ENCODE assay signal across 7 cellular contexts in the genomic region with DNA sequence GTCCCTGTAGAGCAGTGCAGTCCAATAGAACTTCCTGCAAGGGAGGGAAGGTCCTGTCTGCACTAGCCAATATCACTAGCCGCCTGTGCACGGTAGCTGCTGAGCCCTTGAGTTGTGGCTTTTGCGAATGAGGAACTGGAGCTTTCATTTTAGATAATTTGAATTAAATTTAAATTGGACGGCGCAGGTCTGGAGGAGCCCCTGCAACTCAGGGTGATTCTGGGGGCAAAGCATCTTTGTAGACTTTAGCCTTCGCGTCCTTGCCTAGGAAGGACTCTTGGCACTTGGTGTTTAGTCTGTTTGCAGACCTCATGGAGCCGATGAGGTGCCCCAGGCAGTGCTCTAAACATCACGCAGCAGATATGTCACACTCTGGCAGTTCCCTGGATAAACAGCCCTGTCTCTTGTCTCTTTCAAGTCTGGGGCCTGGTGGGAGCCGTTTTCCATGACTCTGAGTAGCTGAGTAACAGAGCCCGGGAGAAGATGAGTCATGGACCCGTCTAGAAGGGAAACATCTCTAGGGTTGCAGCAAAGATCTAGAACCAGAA.
DNase-seq lines count a peak whose midpoint lies in the region; ATAC-seq, FAIRE-seq and TF ChIP-seq lines count a peak whose summit lies in the region.

No MANE protein-coding gene starts in this region.

- WGBS in GM23248 (ENCODE audit: low coverage in 1 of 2, low lambda C conversion rate in 2 of 2, missing lambda C conversion rate in 2 of 2), 2 experiments = 48% methylated on average over 12 of the region's 12 CpGs

- H3K4me1 ChIP-seq in GM23248 (ENCODE audit: insufficient read depth) = peaks cover 21% of the 10 kb centered on the region

- FAIRE-seq in GM18507 (lab: Jason Lieb, UNC) = peak; percentile 85

- peaks cover 11% of the 10 kb centered on the region for H3F3A ChIP-seq in GM23248 (ENCODE audit: insufficient read depth)

- ATAC-seq in HG02571 (IDR thresholded peaks at IDR 0.05; ENCODE audit: unreplicated experiment) = no peak

- no peak overlapping the region for H2AFZ ChIP-seq in GM23248

- no peaks in the 10 kb centered on the region for H3K36me3 ChIP-seq in GM23248 (ENCODE audit: low read depth)
- H3K36me3 ChIP-seq in MG63 = no peaks in the 10 kb centered on the region

- H3K4me3 ChIP-seq in GM23248 (no peak overlapping the region), MG63 (no peak overlapping the region), astrocyte of the spinal cord (ENCODE audit: low read depth, low read length) (no peak overlapping the region)

- H3K4me2 ChIP-seq in GM23248 (ENCODE audit: unreplicated experiment) = peak overlapping the region; percentile 16

- DNase-seq in GM18507 (ENCODE audit: extremely low spot score, insufficient read length, low read depth) (peak; percentile 49), GM23248 (peak; percentile 95), MG63 (peak; percentile 70), astrocyte of the spinal cord (ENCODE audit: low read depth, low spot score) (peak; percentile 81), myocyte (ENCODE audit: low read depth) (peak; percentile 52), SW 1271 (lab: John Stamatoyannopoulos, UW) (no peak)

- H3K9ac ChIP-seq in GM23248 = peak overlapping the region; percentile 67

- peak overlapping the region; percentile 87 for H3K27ac ChIP-seq in GM23248

- in situ Hi-C loops in GM23248 (cut with MboI) (no loop called here), astrocyte of the spinal cord (cut with HindIII; ENCODE audit: low sequenced_read_pairs) (no loop called here)

- no peaks in the 10 kb centered on the region for H3K27me3 ChIP-seq in GM23248 (replicated peaks; ENCODE audit: insufficient read depth)
- H3K27me3 ChIP-seq in MG63 = no peaks in the 10 kb centered on the region

- H4K20me1 ChIP-seq in GM23248 (ENCODE audit: insufficient read depth) = no peaks in the 10 kb centered on the region

- no peaks in the 10 kb centered on the region for H3K9me3 ChIP-seq in GM23248 (ENCODE audit: low read depth)
- no peaks in the 10 kb centered on the region for H3K9me3 ChIP-seq in MG63

- H3K9me2 ChIP-seq in GM23248 (ENCODE audit: insufficient read depth) = no peaks in the 10 kb centered on the region

- H3K79me2 ChIP-seq in GM23248 (ENCODE audit: insufficient read depth) = no peaks in the 10 kb centered on the region

- TF ChIP-seq CTCF in astrocyte of the spinal cord (IDR thresholded peaks at IDR 0.05; ENCODE audit: low read depth, low read length) = no peak

Comparison
In these comparisons a context has a peak if more than half of its experiments do, and no peak if none do; other contexts are left out.
1. DNase-seq: peak in GM18507 (single experiment), GM23248 (single experiment), MG63 (single experiment), astrocyte of the spinal cord (single experiment) and myocyte (single experiment); none in SW 1271 (0 of 2).